8 cellular contexts compared by ENCODE assay signal in genomic region chr21:26843912-26844257, GRCh38. TPM values are rescaled to one million over a fixed set of nuclear protein-coding genes. Genes with fewer than 3 reads are reported as not detected.
DNase-seq lines count a peak whose midpoint lies in the region; ATAC-seq and TF ChIP-seq lines count a peak whose summit lies in the region.

No MANE protein-coding gene starts in this region.

- peaks cover 2% of the 10 kb centered on the region for H3K27me3 Mint-ChIP-seq in nephron progenitor cell (ENCODE audit: low read depth, poor library complexity)

- TF ChIP-seq POLR2A in Peyer's patch (IDR thresholded peaks at IDR 0.05), result no peak

- peaks cover 40% of the 10 kb centered on the region for H3K36me3 Mint-ChIP-seq in nephron progenitor cell (ENCODE audit: low read depth)

- H3K27ac Mint-ChIP-seq in nephron progenitor cell, result peak overlapping the region; percentile 99

- ATAC-seq in HG02973 (IDR thresholded peaks at IDR 0.05; ENCODE audit: unreplicated experiment) (no peak), HG03571 (IDR thresholded peaks at IDR 0.05; ENCODE audit: unreplicated experiment) (no peak)

- H3K4me1 Mint-ChIP-seq in nephron progenitor cell, result peaks cover 46% of the 10 kb centered on the region

- no peaks in the 10 kb centered on the region for H3K27me3 ChIP-seq in Peyer's patch

- TF ChIP-seq CTCF in Peyer's patch (IDR thresholded peaks at IDR 0.05), result no peak
- no peak for TF ChIP-seq CTCF in nephron progenitor cell (IDR thresholded peaks at IDR 0.05)

- H3K36me3 ChIP-seq in Peyer's patch, result peaks cover 0 to 16% (median 0%) of the 10 kb centered on the region in 3 donors

- no peaks in the 10 kb centered on the region for H3K9me3 ChIP-seq in Peyer's patch

- peak overlapping the region; percentile 64 to 96 (median 74) for H3K27ac ChIP-seq in Peyer's patch
- H3K27ac ChIP-seq in epithelial cell of prostate, result peak overlapping the region; percentile 66

- peaks cover 0 to 6% (median 0%) of the 10 kb centered on the region in 4 donors for H3K4me1 ChIP-seq in Peyer's patch

- H3K4me3 Mint-ChIP-seq in nephron progenitor cell, result peak overlapping the region; percentile 96

- DNase-seq in Peyer's patch, result no peak
- no peak for DNase-seq in epithelial cell of prostate (ENCODE audit: low read depth, low spot score)
- DNase-seq in nephron progenitor cell, result no peak
- DNase-seq in DMS79 treated with DMSO at 0.1 percent for 48 hours (lab: John Stamatoyannopoulos, UW), result no peak
- no peak for DNase-seq in SK-N-DZ (ENCODE audit: low spot score)

- H3K9me3 Mint-ChIP-seq in nephron progenitor cell, result no peaks in the 10 kb centered on the region

- H3K4me3 ChIP-seq in GM08714 (ENCODE audit: low read length) (peak overlapping the region; percentile 52), Peyer's patch (peak overlapping the region; percentile 45 to 71 (median 56))

RNA-seq across cellular contexts. Expression of gene ADAMTS1, which starts 1.3 kb away (rescaled TPM):
- total RNA-seq in Peyer's patch, result 100 to 1,000 TPM in 1 of 4 donors, 10 to 100 TPM in 3; 11.0 to 150 (median 28.8) TPM
- 2.8 and 3.2 TPM in 2 replicates for polyA plus RNA-seq in SK-N-DZ (2014; cell fraction: cytosol; rRNA removed)
- 6.7 and 8.8 TPM in 2 replicates for polyA plus RNA-seq in SK-N-DZ (2014; cell fraction: nucleus; rRNA removed)
